In the genomic region with DNA sequence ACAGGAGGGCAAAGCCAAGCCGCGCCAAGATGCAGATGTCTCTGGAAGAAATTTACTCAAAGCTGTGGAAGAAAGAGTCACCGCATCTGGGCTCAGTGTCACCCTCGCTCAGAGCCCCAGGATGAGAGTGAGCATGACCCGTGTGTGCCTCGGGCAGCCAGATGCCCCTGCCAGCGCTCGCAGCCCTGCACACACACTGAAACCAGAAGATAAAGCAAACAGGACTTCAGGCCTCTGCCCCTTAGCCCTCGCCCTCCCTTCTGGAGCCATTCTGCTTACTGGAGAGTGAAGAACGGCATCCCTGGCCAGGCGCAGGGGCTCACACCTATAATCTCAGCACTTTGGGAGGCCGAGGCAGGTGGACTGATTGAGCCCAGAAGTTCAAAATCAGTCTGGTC, we compare ENCODE assay signal across 15 cellular contexts.
"Had no signal": no experiment of that assay in that cellular context is flagged by ENCODE, and none has a peak within 500 bp of the region (broad histone marks: within the 10 kb centered on the region; RNA-seq: fewer than 3 reads in every experiment).

No MANE protein-coding gene starts in this region.

- H3K36me3 ChIP-seq: gastroesophageal sphincter had no signal

- H3K9me3 Mint-ChIP-seq: activated CD4-positive, alpha-beta memory T cell treated with anti-CD3 and anti-CD28 coated beads, Interleukin-2, amount 10 ng/mL, durations not matched to agents 7 days and 5 days; activated naive CD4-positive, alpha-beta T cell treated with anti-CD3 and anti-CD28 coated beads, Interleukin-2, amount 10 ng/mL, durations not matched to agents 7 days and 5 days; activated T-cell treated with anti-CD3 and anti-CD28 coated beads, Interleukin-2, amount 50 U/mL, for 24 hours had no signal

- H3K27ac Mint-ChIP-seq: activated CD4-positive, alpha-beta memory T cell treated with anti-CD3 and anti-CD28 coated beads, Interleukin-2, amount 10 ng/mL, durations not matched to agents 7 days and 5 days; activated CD4-positive, alpha-beta T cell treated with anti-CD3 and anti-CD28 coated beads for 36 hours; activated naive CD4-positive, alpha-beta T cell treated with anti-CD3 and anti-CD28 coated beads, Interleukin-2, amount 10 ng/mL, durations not matched to agents 7 days and 5 days; activated T-cell treated with anti-CD3 and anti-CD28 coated beads, Interleukin-2, amount 50 U/mL, for 24 hours; naive thymus-derived CD4-positive, alpha-beta T cell; T-helper 17 cell had no signal

- H3K27me3 ChIP-seq: gastroesophageal sphincter had no signal

- DNase-seq: activated CD4-positive, alpha-beta memory T cell treated with anti-CD3 and anti-CD28 coated beads, Interleukin-2, amount 10 ng/mL, durations not matched to agents 7 days and 5 days; activated CD4-positive, alpha-beta T cell treated with anti-CD3 and anti-CD28 coated beads for 36 hours; activated naive CD4-positive, alpha-beta T cell treated with anti-CD3 and anti-CD28 coated beads, Interleukin-2, amount 10 ng/mL, durations not matched to agents 7 days and 5 days; activated T-cell treated with anti-CD3 and anti-CD28 coated beads, Interleukin-2, amount 50 U/mL, for 24 hours; erythroblast; mammary epithelial cell; mucosa of descending colon; naive thymus-derived CD4-positive, alpha-beta T cell; nucleus accumbens; psoas muscle; stimulated activated CD4-positive, alpha-beta T cell treated with anti-CD3 and anti-CD28 coated beads, Interleukin-1b, Interleukin-23, amount 100 ng/mL, for 48 hours; T-helper 17 cell had no signal

- H3K27ac ChIP-seq: gastroesophageal sphincter, psoas muscle had no signal

- ATAC-seq: activated CD4-positive, alpha-beta T cell treated with anti-CD3 and anti-CD28 coated beads for 36 hours; gastroesophageal sphincter; mucosa of descending colon; naive thymus-derived CD4-positive, alpha-beta T cell; psoas muscle; sciatic nerve; T-helper 17 cell had no signal

- H3K4me3 Mint-ChIP-seq: activated CD4-positive, alpha-beta memory T cell treated with anti-CD3 and anti-CD28 coated beads, Interleukin-2, amount 10 ng/mL, durations not matched to agents 7 days and 5 days; activated CD4-positive, alpha-beta T cell treated with anti-CD3 and anti-CD28 coated beads for 36 hours; activated naive CD4-positive, alpha-beta T cell treated with anti-CD3 and anti-CD28 coated beads, Interleukin-2, amount 10 ng/mL, durations not matched to agents 7 days and 5 days; activated T-cell treated with anti-CD3 and anti-CD28 coated beads, Interleukin-2, amount 50 U/mL, for 24 hours; naive thymus-derived CD4-positive, alpha-beta T cell; T-helper 17 cell had no signal

- H3K27me3 Mint-ChIP-seq: activated CD4-positive, alpha-beta memory T cell treated with anti-CD3 and anti-CD28 coated beads, Interleukin-2, amount 10 ng/mL, durations not matched to agents 7 days and 5 days; activated CD4-positive, alpha-beta T cell treated with anti-CD3 and anti-CD28 coated beads for 36 hours; activated naive CD4-positive, alpha-beta T cell treated with anti-CD3 and anti-CD28 coated beads, Interleukin-2, amount 10 ng/mL, durations not matched to agents 7 days and 5 days; activated T-cell treated with anti-CD3 and anti-CD28 coated beads, Interleukin-2, amount 50 U/mL, for 24 hours; naive thymus-derived CD4-positive, alpha-beta T cell had no signal

- H3K4me1 ChIP-seq: gastroesophageal sphincter, psoas muscle had no signal

- H3K4me3 ChIP-seq: gastroesophageal sphincter, mucosa of descending colon, psoas muscle had no signal

- H3K9me3 ChIP-seq: gastroesophageal sphincter, mucosa of descending colon, psoas muscle had no signal

- FAIRE-seq: islet of Langerhans had no signal
